8 cellular contexts compared by ENCODE assay signal in the genomic region with DNA sequence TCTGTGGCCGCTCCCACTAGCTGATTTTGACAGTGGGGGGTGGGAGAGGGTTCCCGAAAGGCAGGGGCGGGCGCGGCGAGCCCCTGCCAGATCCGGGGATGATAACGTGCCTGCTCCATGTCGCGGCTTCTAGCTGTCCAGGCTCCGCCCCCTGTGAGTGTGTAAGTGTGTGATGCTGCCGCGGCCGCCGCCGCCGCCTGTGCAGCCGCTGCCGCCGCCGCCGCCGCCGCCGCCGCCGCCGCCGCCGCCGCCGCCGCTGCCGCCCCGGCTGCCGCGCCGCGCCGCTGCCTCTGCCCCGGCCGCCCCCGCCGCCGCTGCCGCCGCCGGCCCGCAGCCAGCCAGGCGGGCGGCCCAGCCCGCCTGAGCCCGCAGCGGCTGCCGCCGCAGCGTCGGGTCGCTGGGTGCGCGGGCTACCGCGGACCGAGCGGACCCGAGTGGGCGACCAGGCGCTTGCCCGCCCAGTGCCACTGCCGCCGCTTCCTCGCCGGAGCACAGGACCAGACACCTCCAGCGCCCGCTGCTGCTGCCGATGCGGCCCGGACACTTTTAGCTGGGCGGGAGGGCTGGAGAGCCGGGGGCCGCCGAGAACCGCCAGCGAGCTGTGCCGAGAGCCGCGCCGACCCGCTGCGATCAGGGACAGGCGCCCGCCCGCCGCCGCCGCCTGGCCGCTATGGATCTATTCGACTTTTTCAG. TPM values are rescaled to one million over a fixed set of nuclear protein-coding genes. Genes with fewer than 3 reads are reported as not detected.
A peak's percentile ranks its signal among the peaks of the same experiment; 100 is the strongest.
DNase-seq lines count a peak whose midpoint lies in the region; ATAC-seq and TF ChIP-seq lines count a peak whose summit lies in the region.

A gene (plus strand): TSS at position 190 of the 693 bp plus-strand sequence. CDS start 481 bp downstream, at position 671.

- no peak within 1 kb of the TSS for H3K27ac ChIP-seq in CD8-positive, alpha-beta T cell (ENCODE audit: low read depth, low read length)
- H3K27ac ChIP-seq in cardiac muscle cell (no peak within 1 kb of the TSS), psoas muscle (no peak within 1 kb of the TSS)

- peak within 1 kb of the TSS; percentile 37 for H3K4me3 ChIP-seq in CD8-positive, alpha-beta T cell (ENCODE audit: low read depth, low read length)
- H3K4me3 ChIP-seq in HAP-1: peak within 1 kb of the TSS; percentile 69
- peak within 1 kb of the TSS; percentile 78 for H3K4me3 ChIP-seq in cardiac muscle cell
- H3K4me3 ChIP-seq in psoas muscle: peak within 1 kb of the TSS; percentile 53

- TF ChIP-seq CTCF in CD8-positive, alpha-beta T cell (IDR thresholded peaks at IDR 0.05): no peak
- no peak for TF ChIP-seq CTCF in cardiac muscle cell (IDR thresholded peaks at IDR 0.05; ENCODE audit: low read depth, low read length)
- TF ChIP-seq CTCF in psoas muscle (IDR thresholded peaks at IDR 0.05): no peak

- H3K27me3 ChIP-seq in CD8-positive, alpha-beta T cell (ENCODE audit: insufficient read depth, low read length): peaks cover 6% of the 10 kb centered on the region
- no peaks in the 10 kb centered on the region for H3K27me3 ChIP-seq in HAP-1 (ENCODE audit: low read depth)
- no peaks in the 10 kb centered on the region for H3K27me3 ChIP-seq in cardiac muscle cell
- H3K27me3 ChIP-seq in psoas muscle (ENCODE audit: insufficient read depth in 3 of 3, low read length in 2 of 3): peaks cover 0 to 37% (median 3%) of the 10 kb centered on the region in 3 donors

- no peaks in the 10 kb centered on the region for H3K36me3 Mint-ChIP-seq in CD8-positive, alpha-beta T cell

- in situ Hi-C loops in HAP-1 (cut with MboI; ENCODE audit: low sequenced_read_pairs): no loop called here

- peaks cover 18% of the 10 kb centered on the region for H3K4me1 Mint-ChIP-seq in CD8-positive, alpha-beta T cell (ENCODE audit: low read depth)

- no peaks in the 10 kb centered on the region for H3K36me3 ChIP-seq in CD8-positive, alpha-beta T cell (ENCODE audit: insufficient read depth, low read length)
- no peaks in the 10 kb centered on the region for H3K36me3 ChIP-seq in HAP-1 (replicated peaks)
- no peaks in the 10 kb centered on the region for H3K36me3 ChIP-seq in cardiac muscle cell
- H3K36me3 ChIP-seq in psoas muscle (ENCODE audit: insufficient read depth in 1 of 2, low read depth in 1 of 2): no peaks in the 10 kb centered on the region

- H3K27me3 Mint-ChIP-seq in CD8-positive, alpha-beta T cell (ENCODE audit: low read depth): peaks cover 8% of the 10 kb centered on the region

- H3K27ac Mint-ChIP-seq in CD8-positive, alpha-beta T cell: no peak within 1 kb of the TSS

- POLR2A ChIA-PET in CD8-positive, alpha-beta T cell (lab: Charles Lee): interaction anchor here (1.1 kb wide), 1 partner anchor 190 kb away, joined by 3 read pairs; no protein-coding TSS in a partner anchor

- CTCF ChIA-PET in CD8-positive, alpha-beta T cell (lab: Charles Lee): no interaction called here

- no peaks in the 10 kb centered on the region for H3K9me3 ChIP-seq in CD8-positive, alpha-beta T cell (ENCODE audit: low read length)
- H3K9me3 ChIP-seq in HAP-1 (no peaks in the 10 kb centered on the region; the same call in 1 of the 2 replicates), cardiac muscle cell (ENCODE audit: low read depth) (peaks cover 3% of the 10 kb centered on the region), psoas muscle (no peaks in the 10 kb centered on the region)

- peak within 1 kb of the TSS; percentile 82 for H3K4me3 Mint-ChIP-seq in CD8-positive, alpha-beta T cell

- intact Hi-C loops in CD8-positive, alpha-beta T cell (cut with DNase I, micrococcal nuclease): no loop called here
- intact Hi-C loops in psoas muscle (cut with DNase I): no loop called here

- peak in 5 of 7 experiments; percentile 1 to 58 (median 51) for DNase-seq in CD8-positive, alpha-beta T cell
- DNase-seq in HAP-1 (ENCODE audit: low spot score in 2 of 2) (peak; percentile 59 to 82), NOMO-1 treated with dmso at 0.1 percent for 144 hours (lab: John Stamatoyannopoulos, UW; ENCODE audit: unreplicated experiment) (peak; percentile 18), activated gamma-delta T cell (lab: John Stamatoyannopoulos, UW) (peak; percentile 11), cardiac muscle cell (ENCODE audit: low read depth in 1 of 2, low spot score in 1 of 2) (peak; percentile 17 to 52), psoas muscle (peak; percentile 19 to 57), A172 (ENCODE audit: low spot score) (no peak)

- peaks cover 6% of the 10 kb centered on the region for H3K4me1 ChIP-seq in CD8-positive, alpha-beta T cell (ENCODE audit: insufficient read depth, low read length)
- H3K4me1 ChIP-seq in HAP-1 (peaks cover 24% of the 10 kb centered on the region), cardiac muscle cell (ENCODE audit: low read depth) (peaks cover 4% of the 10 kb centered on the region), psoas muscle (no peaks in the 10 kb centered on the region)

- peak; percentile 76 for ATAC-seq in CD8-positive, alpha-beta T cell
- ATAC-seq in psoas muscle: no peak
- ATAC-seq in GM19452 (IDR thresholded peaks at IDR 0.05; ENCODE audit: unreplicated experiment): no peak

- 0 to 51% (median 1%) methylated on average over 18 to 64 of the region's 98 CpGs for WGBS in psoas muscle, 3 donors

- no peaks in the 10 kb centered on the region for H3K9me3 Mint-ChIP-seq in CD8-positive, alpha-beta T cell

RNA-seq across cellular contexts. Expression of the gene that starts here (rescaled TPM):
- 1 to 10 TPM; 1.3 to 1.9 TPM for total RNA-seq in CD8-positive, alpha-beta T cell
- total RNA-seq in cardiac muscle cell (6.4 and 8.3 TPM in 2 replicates), psoas muscle (under 1 TPM in 3 of 4 donors, not detected in 1; 0.15 to 0.32 (median 0.22) TPM)
- polyA plus RNA-seq in cardiac muscle cell (4.4 and 5.4 TPM in 2 replicates), psoas muscle (under 1 TPM; 0.01 to 0.08 (median 0.01) TPM)
- under 0.01 and 0.02 TPM in 2 replicates for total RNA-seq in A172 (2014; rRNA removed; shearing (Covaris generic))

Comparison
In these comparisons a context has a peak if more than half of its experiments do, and no peak if none do; other contexts are left out.
1. Peak in DNase-seq and H3K4me3 ChIP-seq in psoas muscle; RNA of the gene not detected or under 1 TPM.